8 cellular contexts compared by ENCODE assay signal in genomic region chr5:73625905-73626811, GRCh38. TPM values are rescaled to one million over a fixed set of nuclear protein-coding genes. Genes with fewer than 3 reads are reported as not detected.
DNase-seq lines count a peak whose midpoint lies in the region; ATAC-seq and TF ChIP-seq lines count a peak whose summit lies in the region.

TSS of gene ARHGEF28 (plus strand) at chr5:73626196. CDS start at chr5:73684852, 58,656 bp downstream.

- CTCF ChIA-PET in PC-9 (lab: Charles Lee): interaction anchor here (0.6 to 1.1 kb wide), 2 partner anchors 11 to 690 kb away, joined by 9 read pairs; no protein-coding TSS in a partner anchor

- H3K4me3 ChIP-seq in PC-9: peak within 1 kb of the TSS; percentile 99
- peak within 1 kb of the TSS; percentile 81 to 82 for H3K4me3 ChIP-seq in body of pancreas

- H3K27me3 ChIP-seq in PC-9 (ENCODE audit: insufficient read depth, low read depth) (no peaks in the 10 kb centered on the region), body of pancreas (no peaks in the 10 kb centered on the region)

- TF ChIP-seq CTCF in PC-9 (conservative IDR thresholded peaks at IDR 0.05) (no peak), body of pancreas (IDR thresholded peaks at IDR 0.05) (peak in 1 of 7 experiments; percentile 7)

- POLR2A ChIA-PET in PC-9 (lab: Charles Lee; ENCODE audit: unreplicated experiment): interaction anchor here (0.5 to 1.0 kb wide), 9 partner anchors 8 to 162 kb away, joined by 3 to 22 read pairs (median 4); no protein-coding TSS in a partner anchor

- peaks cover 51% of the 10 kb centered on the region for H3K79me2 ChIP-seq in PC-9 (ENCODE audit: low read depth)

- BruUV-seq in PC-9 (replicated peaks; lab: Mats Ljungman, UMichigan): no TSS peak

- intact Hi-C loops in PC-9 (cut with micrococcal nuclease; ENCODE audit: unreplicated experiment): loop anchor here (1.0 to 10.0 kb wide), 3 partner anchors 21 to 139 kb away; no protein-coding TSS in a partner anchor
- intact Hi-C loops in body of pancreas (cut with DNase I): no loop called here

- H3F3A ChIP-seq in PC-9 (ENCODE audit: insufficient read depth, low read depth): peaks cover 4% of the 10 kb centered on the region; the same call in 1 of the 2 replicates

- peaks cover 61% of the 10 kb centered on the region for H3K4me1 ChIP-seq in PC-9 (replicated peaks; ENCODE audit: insufficient read depth)
- H3K4me1 ChIP-seq in body of pancreas: peaks cover 66% of the 10 kb centered on the region

- peak within 1 kb of the TSS; percentile 88 for H3K4me2 ChIP-seq in PC-9

- DNase-seq in NCI-H187 (lab: John Stamatoyannopoulos, UW) (peak; percentile 10 to 76), NCI-H187 treated with DMSO at 0.1 percent for 48 hours (lab: John Stamatoyannopoulos, UW) (no peak), PC-9 (peak; percentile 58 to 88), body of pancreas (peak; percentile 83 to 89 (median 86)), hypothalamus (lab: John Stamatoyannopoulos, UW) (peak in 41 of 51 donors; percentile 6 to 69 (median 33)), retina (peak; percentile 85), inferior parietal cortex (ENCODE audit: extremely low spot score) (no peak)

- H3K36me3 ChIP-seq in PC-9 (ENCODE audit: low read depth): peaks cover 14% of the 10 kb centered on the region; the same call in 1 of the 2 replicates
- no peaks in the 10 kb centered on the region for H3K36me3 ChIP-seq in body of pancreas (replicated peaks in 1 of 2; ENCODE audit: insufficient read depth in 1 of 2, low read depth in 2 of 2)

- 0 to 1% methylated on average over 4 to 39 of the region's 97 CpGs for WGBS in body of pancreas, 2 donors

- H3K9me2 ChIP-seq in PC-9 (ENCODE audit: insufficient read depth): no peaks in the 10 kb centered on the region

- H3K27ac ChIP-seq in PC-9 (peak within 1 kb of the TSS; percentile 63), body of pancreas (peak within 1 kb of the TSS; percentile 78 to 94 (median 90))

- ATAC-seq in HG03064 (IDR thresholded peaks at IDR 0.05; ENCODE audit: low read depth, unreplicated experiment) (peak; percentile 67), body of pancreas (peak; percentile 89)

- no peaks in the 10 kb centered on the region for H4K20me1 ChIP-seq in PC-9 (ENCODE audit: insufficient read depth)

- no peaks in the 10 kb centered on the region for H3K9me3 ChIP-seq in PC-9 (ENCODE audit: insufficient read depth, low read depth)
- H3K9me3 ChIP-seq in body of pancreas: no peaks in the 10 kb centered on the region

- peak; percentile 62 to 73 (median 66) for TF ChIP-seq POLR2A in body of pancreas (IDR thresholded peaks at IDR 0.05)

- peak within 1 kb of the TSS; percentile 94 for H2AFZ ChIP-seq in PC-9

RNA-seq across cellular contexts. Expression of gene ARHGEF28, which starts in this region (rescaled TPM):
- 62.5 and 77.5 TPM in 2 replicates for total RNA-seq in PC-9 (2021)
- total RNA-seq in body of pancreas: 10 to 100 TPM; 63.0 to 67.2 TPM

Comparison
In these comparisons a context has a peak if more than half of its experiments do, and no peak if none do; other contexts are left out.
1. DNase-seq: peak in NCI-H187 (2 of 2), PC-9 (2 of 2), body of pancreas (4 of 4), hypothalamus (41 of 51) and retina (single experiment); none in NCI-H187 treated with DMSO at 0.1 percent for 48 hours (single experiment) and inferior parietal cortex (single experiment).